ENCODE assay signal across 8 cellular contexts in the genomic region with DNA sequence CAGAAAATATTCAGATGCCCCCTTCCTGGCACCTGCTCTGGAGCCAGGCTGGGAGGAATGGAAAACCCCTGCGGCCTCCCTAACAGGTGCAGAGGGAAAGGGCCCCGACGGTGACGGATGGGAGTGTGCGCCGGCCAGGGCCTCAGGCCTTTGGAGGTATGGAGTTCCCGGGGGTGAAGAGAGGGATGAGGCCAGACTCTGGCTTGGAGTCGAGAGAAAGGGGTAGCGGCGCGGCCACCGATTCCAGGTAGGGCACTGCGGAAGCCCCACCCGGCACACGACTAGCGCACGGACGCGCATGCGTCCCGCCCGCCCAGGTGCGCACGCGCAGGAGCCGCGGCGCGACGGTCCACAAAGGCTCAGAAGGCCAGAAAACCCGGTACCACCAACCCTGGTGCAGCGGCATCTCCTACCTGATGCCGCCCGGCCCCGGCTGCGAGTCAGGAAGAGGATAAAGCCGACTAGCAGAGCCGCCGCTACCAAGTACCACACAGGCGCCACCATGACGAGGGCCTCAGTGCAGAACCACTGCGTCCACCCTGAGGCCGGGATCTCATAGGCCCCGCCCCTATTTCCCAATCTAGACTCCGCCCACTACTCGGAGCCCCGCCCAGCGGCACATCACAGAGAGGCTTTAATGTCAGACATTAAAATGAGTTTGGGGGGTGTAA. TPM values are rescaled to one million over a fixed set of nuclear protein-coding genes. Genes with fewer than 3 reads are reported as not detected.
DNase-seq lines count a peak whose midpoint lies in the region; ATAC-seq and TF ChIP-seq lines count a peak whose summit lies in the region.

A gene (minus strand): TSS at position 559 of the 671 bp plus-strand sequence. CDS start 55 bp downstream, at position 504.

- peak within 1 kb of the TSS; percentile 63 for H3K4me3 ChIP-seq in RWPE2 (ENCODE audit: severe bottlenecking)

- H3K36me3 ChIP-seq in KOPT-K1 (ENCODE audit: insufficient read depth, low read length) (peaks cover 31% of the 10 kb centered on the region), RWPE2 (ENCODE audit: low read depth) (peaks cover 25% of the 10 kb centered on the region)

- H3K27me3 Mint-ChIP-seq in activated T-helper 2 cell treated with anti-CD3 and anti-CD28 coated beads, Interferon-gamma antibody, Interleukin-2, Interleukin-4, amounts not matched to agents 10 μg/mL and 5 μg/mL and 100 μg/mL, durations not matched to agents 14 hours and 24 hours and 36 hours (ENCODE audit: low read depth): no peaks in the 10 kb centered on the region
- H3K27me3 Mint-ChIP-seq in nephron (ENCODE audit: low read depth): no peaks in the 10 kb centered on the region

- no peak for TF ChIP-seq CTCF in RWPE2 (IDR thresholded peaks at IDR 0.05; ENCODE audit: poor library complexity, severe bottlenecking)
- no peak for TF ChIP-seq CTCF in nephron (IDR thresholded peaks at IDR 0.05; ENCODE audit: unreplicated experiment in 3 of 3)

- ATAC-seq in GM21737 (IDR thresholded peaks at IDR 0.05; ENCODE audit: unreplicated experiment): peak; percentile 69
- ATAC-seq in RWPE2 (ENCODE audit: low read depth): peak; percentile 79
- ATAC-seq in stimulated activated naive CD8-positive, alpha-beta T cell treated with anti-CD3 and anti-CD28 coated beads, Interleukin-15, Interleukin-2, amounts not matched to agents 100 U/mL and 50 U/mL, for 24 hours: peak; percentile 88

- H3K4me1 ChIP-seq in RWPE2 (ENCODE audit: insufficient read depth, poor library complexity, severe bottlenecking): no peaks in the 10 kb centered on the region

- peak within 1 kb of the TSS; percentile 98 for H3K27ac Mint-ChIP-seq in activated T-helper 2 cell treated with anti-CD3 and anti-CD28 coated beads, Interferon-gamma antibody, Interleukin-2, Interleukin-4, amounts not matched to agents 10 μg/mL and 5 μg/mL and 100 μg/mL, durations not matched to agents 14 hours and 24 hours and 36 hours
- H3K27ac Mint-ChIP-seq in nephron: peak within 1 kb of the TSS; percentile 91 to 96 (median 92)

- peaks cover 14% of the 10 kb centered on the region for H3K4me1 Mint-ChIP-seq in activated T-helper 2 cell treated with anti-CD3 and anti-CD28 coated beads, Interferon-gamma antibody, Interleukin-2, Interleukin-4, amounts not matched to agents 10 μg/mL and 5 μg/mL and 100 μg/mL, durations not matched to agents 14 hours and 24 hours and 36 hours (ENCODE audit: low read depth)
- peaks cover 16% of the 10 kb centered on the region for H3K4me1 Mint-ChIP-seq in nephron

- DNase-seq in DMS79 (lab: John Stamatoyannopoulos, UW) (peak; percentile 37), RWPE2 (ENCODE audit: low spot score) (peak; percentile 80), fibroblast of peridontal ligament (ENCODE audit: extremely low read depth) (peak; percentile 79)
- peak; percentile 87 for DNase-seq in activated T-helper 2 cell treated with anti-CD3 and anti-CD28 coated beads, Interferon-gamma antibody, Interleukin-2, Interleukin-4, amounts not matched to agents 10 μg/mL and 5 μg/mL and 100 μg/mL, durations not matched to agents 14 hours and 24 hours and 36 hours (ENCODE audit: low spot score)
- peak; percentile 93 for DNase-seq in stimulated activated naive CD8-positive, alpha-beta T cell treated with anti-CD3 and anti-CD28 coated beads, Interleukin-15, Interleukin-2, amounts not matched to agents 100 U/mL and 50 U/mL, for 24 hours

- intact Hi-C loops in activated T-helper 2 cell treated with anti-CD3 and anti-CD28 coated beads, Interferon-gamma antibody, Interleukin-2, Interleukin-4, amounts not matched to agents 10 μg/mL and 5 μg/mL and 100 μg/mL, durations not matched to agents 14 hours and 24 hours and 36 hours (cut with micrococcal nuclease): no loop called here

- no peaks in the 10 kb centered on the region for H3K27me3 ChIP-seq in RWPE2 (ENCODE audit: insufficient read depth, poor library complexity, severe bottlenecking)

- H3K9me3 Mint-ChIP-seq in activated T-helper 2 cell treated with anti-CD3 and anti-CD28 coated beads, Interferon-gamma antibody, Interleukin-2, Interleukin-4, amounts not matched to agents 10 μg/mL and 5 μg/mL and 100 μg/mL, durations not matched to agents 14 hours and 24 hours and 36 hours: no peaks in the 10 kb centered on the region
- no peaks in the 10 kb centered on the region for H3K9me3 Mint-ChIP-seq in nephron

- H3K9me3 ChIP-seq in KOPT-K1 (ENCODE audit: insufficient read depth, low read length, poor library complexity, severe bottlenecking) (no peaks in the 10 kb centered on the region), RWPE2 (ENCODE audit: severe bottlenecking) (no peaks in the 10 kb centered on the region)

- peaks cover 22% of the 10 kb centered on the region for H3K36me3 Mint-ChIP-seq in activated T-helper 2 cell treated with anti-CD3 and anti-CD28 coated beads, Interferon-gamma antibody, Interleukin-2, Interleukin-4, amounts not matched to agents 10 μg/mL and 5 μg/mL and 100 μg/mL, durations not matched to agents 14 hours and 24 hours and 36 hours (ENCODE audit: low read depth)
- H3K36me3 Mint-ChIP-seq in nephron (ENCODE audit: low read depth): peaks cover 18% of the 10 kb centered on the region

- H3K4me3 Mint-ChIP-seq in activated T-helper 2 cell treated with anti-CD3 and anti-CD28 coated beads, Interferon-gamma antibody, Interleukin-2, Interleukin-4, amounts not matched to agents 10 μg/mL and 5 μg/mL and 100 μg/mL, durations not matched to agents 14 hours and 24 hours and 36 hours (ENCODE audit: low read depth): peak within 1 kb of the TSS; percentile 99
- H3K4me3 Mint-ChIP-seq in nephron: peak within 1 kb of the TSS; percentile 94 to 97 (median 97)

- H3K27ac ChIP-seq in KOPT-K1 (ENCODE audit: low read depth, low read length, poor library complexity, severe bottlenecking): peak within 1 kb of the TSS; percentile 79
- peak within 1 kb of the TSS; percentile 63 for H3K27ac ChIP-seq in RWPE2 (ENCODE audit: poor library complexity, severe bottlenecking)

RNA-seq across cellular contexts. Expression of the gene that starts here (rescaled TPM):
- total RNA-seq in activated T-helper 2 cell treated with anti-CD3 and anti-CD28 coated beads, Interferon-gamma antibody, Interleukin-2, Interleukin-4, amounts not matched to agents 10 μg/mL and 5 μg/mL and 100 μg/mL, durations not matched to agents 14 hours and 24 hours and 36 hours: 61.8 and 69.2 TPM in 2 replicates

Comparison
In these comparisons a context has a peak if more than half of its experiments do, and no peak if none do; other contexts are left out.
1. Peak in every context shown above with its lines: DNase-seq, ATAC-seq, H3K4me3 ChIP-seq and H3K27ac ChIP-seq.
2. DNase-seq: peak in every context shown above with its lines; median percentile 93 in stimulated activated naive CD8-positive, alpha-beta T cell treated with anti-CD3 and anti-CD28 coated beads, Interleukin-15, Interleukin-2, amounts not matched to agents 100 U/mL and 50 U/mL, for 24 hours; 87 in activated T-helper 2 cell treated with anti-CD3 and anti-CD28 coated beads, Interferon-gamma antibody, Interleukin-2, Interleukin-4, amounts not matched to agents 10 μg/mL and 5 μg/mL and 100 μg/mL, durations not matched to agents 14 hours and 24 hours and 36 hours; 80 in RWPE2; 79 in fibroblast of peridontal ligament; 37 in DMS79.